In the genomic region with DNA sequence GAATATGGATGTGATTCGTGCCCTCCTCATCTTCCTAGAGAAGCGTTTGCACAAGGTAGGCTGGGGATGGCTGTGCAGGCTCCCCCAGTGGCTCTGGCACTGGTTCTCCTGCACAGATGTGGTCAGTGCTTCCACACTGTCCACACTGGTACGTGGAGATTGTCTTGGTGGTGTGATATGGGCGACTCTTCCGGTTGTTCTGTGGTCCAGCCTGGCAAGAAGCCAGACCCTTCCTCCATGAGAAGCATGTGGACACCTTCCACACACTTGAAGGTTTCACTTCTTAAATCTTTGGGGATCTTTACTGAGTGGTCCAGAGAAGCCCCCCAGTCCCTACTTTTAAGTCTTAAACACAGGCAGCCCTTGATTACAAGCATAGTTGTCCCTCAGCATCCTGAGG, we compare ENCODE assay signal across 16 cellular contexts. TPM values are rescaled to one million over a fixed set of nuclear protein-coding genes. Genes with fewer than 3 reads are reported as not detected.
DNase-seq lines count a peak whose midpoint lies in the region; ATAC-seq and TF ChIP-seq lines count a peak whose summit lies in the region.
"Had no signal": no experiment of that assay in that cellular context is flagged by ENCODE, and none has a peak within 500 bp of the region (broad histone marks: within the 10 kb centered on the region; RNA-seq: fewer than 3 reads in every experiment).

No MANE protein-coding gene starts in this region.

- H3K27me3 ChIP-seq in DND-41 (ENCODE audit: insufficient read depth, low read length, poor library complexity) (no peaks in the 10 kb centered on the region), adipocyte (replicated peaks; ENCODE audit: control insufficient read depth, insufficient read depth, low read length) (no peaks in the 10 kb centered on the region)
- H3K27me3 ChIP-seq: breast epithelium had no signal

- no peak for TF ChIP-seq CTCF in CD14-positive monocyte (IDR thresholded peaks at IDR 0.05)
- TF ChIP-seq CTCF in DND-41 (IDR thresholded peaks at IDR 0.05; ENCODE audit: borderline replicate concordance, extremely low read depth, low read length, poor library complexity, severe bottlenecking) = no peak
- TF ChIP-seq CTCF in nephron progenitor cell (IDR thresholded peaks at IDR 0.05) = no peak
- no peak for TF ChIP-seq CTCF in lower leg skin (IDR thresholded peaks at IDR 0.05)

- H3K9me3 ChIP-seq in DND-41 (ENCODE audit: insufficient read depth, low read length, severe bottlenecking) (no peaks in the 10 kb centered on the region), adipocyte (ENCODE audit: control insufficient read depth, low read length) (no peaks in the 10 kb centered on the region)
- H3K9me3 ChIP-seq: breast epithelium had no signal

- H3K4me1 Mint-ChIP-seq in CD14-positive monocyte (peaks cover 29% of the 10 kb centered on the region), nephron progenitor cell (peaks cover 22% of the 10 kb centered on the region)

- H3K36me3 ChIP-seq in DND-41 (ENCODE audit: insufficient read depth, low read length) (peaks cover 74% of the 10 kb centered on the region), adipocyte (ENCODE audit: control insufficient read depth, insufficient read depth, low read length, severe bottlenecking) (peaks cover 64% of the 10 kb centered on the region)

- peaks cover 55% of the 10 kb centered on the region for H4K20me1 ChIP-seq in DND-41 (ENCODE audit: insufficient read depth, low read length)

- in situ Hi-C loops in KBM-7 (cut with MboI; ENCODE audit: low pct_unique_long_range_greater_than_20kb, low sequenced_read_pairs) = no loop called here

- H3K27me3 Mint-ChIP-seq in CD14-positive monocyte (ENCODE audit: low read depth in 3 of 3) (peaks cover 0 to 6% (median 2%) of the 10 kb centered on the region in 3 donors), nephron progenitor cell (ENCODE audit: low read depth, poor library complexity) (no peaks in the 10 kb centered on the region)

- no peak for DNase-seq in CD14-positive monocyte (ENCODE audit: low spot score)
- no peak for DNase-seq in DND-41
- DNase-seq in adipocyte (ENCODE audit: low read depth) = no peak
- no peak for DNase-seq in nephron progenitor cell
- no peak for DNase-seq in COLO829 (ENCODE audit: low spot score)
- DNase-seq in KBM-7 = no peak
- DNase-seq in lower leg skin (ENCODE audit: low spot score in 2 of 2) = no peak
- DNase-seq: activated CD4-positive, CD25-positive, alpha-beta regulatory T cell; effector CD4-positive, alpha-beta T cell; GF-D8; NCI-H1092; stimulated activated CD4-positive, alpha-beta T cell treated with anti-CD3 and anti-CD28 coated beads, Interleukin-4, amount 100 ng/mL, for 24 hours had no signal

- H3K27ac ChIP-seq in DND-41 (ENCODE audit: low read length) = peak overlapping the region; percentile 35; the same call in 1 of the 2 replicates

- H3K36me3 Mint-ChIP-seq in CD14-positive monocyte (peaks cover 56 to 70% of the 10 kb centered on the region in 2 donors), nephron progenitor cell (ENCODE audit: low read depth) (peaks cover 23% of the 10 kb centered on the region)

- H3K4me1 ChIP-seq in DND-41 (ENCODE audit: insufficient read depth, low read length) (peaks cover 35% of the 10 kb centered on the region), adipocyte (ENCODE audit: control insufficient read depth, insufficient read depth, low read length) (peaks cover 23% of the 10 kb centered on the region)

- H3K4me3 Mint-ChIP-seq in CD14-positive monocyte (peak overlapping the region in 1 of 2 donors; percentile 20), nephron progenitor cell (peak overlapping the region; percentile 40)

- H3K4me3 ChIP-seq in DND-41 (ENCODE audit: low read depth in 1 of 2, low read length in 2 of 2) = no peak overlapping the region
- H3K4me3 ChIP-seq in adipocyte (ENCODE audit: low read length) = no peak overlapping the region
- H3K4me3 ChIP-seq in lower leg skin (ENCODE audit: low read depth, poor library complexity, severe bottlenecking) = no peak overlapping the region
- H3K4me3 ChIP-seq: breast epithelium had no signal

- H3K27ac Mint-ChIP-seq in CD14-positive monocyte = peak overlapping the region in 4 of 7 donors; percentile 7 to 72 (median 30)
- peak overlapping the region; percentile 66 for H3K27ac Mint-ChIP-seq in nephron progenitor cell

- H3K9me3 Mint-ChIP-seq in CD14-positive monocyte = no peaks in the 10 kb centered on the region
- no peaks in the 10 kb centered on the region for H3K9me3 Mint-ChIP-seq in nephron progenitor cell

- WGBS in lower leg skin, 2 donors = 87% methylated on average over 5 of the region's 5 CpGs

- ATAC-seq in DND-41 (ENCODE audit: insufficient read depth, low read depth) = no peak

- H3K4me2 ChIP-seq in DND-41 (ENCODE audit: insufficient read depth, low read length) = 0 out of 2 replicates have a peak overlapping the region, but pooled peaks have one; percentile 89

- TF ChIP-seq POLR2A in lower leg skin (IDR thresholded peaks at IDR 0.05) = no peak

- H3K79me2 ChIP-seq in DND-41 (ENCODE audit: insufficient read depth, low read length) = peaks cover 45% of the 10 kb centered on the region

- intact Hi-C loops in CD14-positive monocyte (cut with micrococcal nuclease) (no loop called here), lower leg skin (cut with DNase I; ENCODE audit: low total_unique reads) (no loop called here)

- no peak overlapping the region for H2AFZ ChIP-seq in DND-41 (ENCODE audit: low read depth, low read length)

- H3K9ac ChIP-seq in DND-41 (ENCODE audit: low read depth, low read length) (no peak overlapping the region; the same call in 1 of the 2 replicates), adipocyte (ENCODE audit: low read length) (peak overlapping the region; percentile 100)

RNA-seq across cellular contexts. Expression of gene RIC8A, which starts 3.8 kb away (rescaled TPM):
- polyA plus RNA-seq in CD14-positive monocyte = 10 to 100 TPM; 51.1 to 56.5 TPM
- total RNA-seq in lower leg skin = 10 to 100 TPM; 58.0 to 91.2 (median 66.9) TPM

RNA-seq across cellular contexts. Expression of gene BET1L, which starts 4.1 kb away (rescaled TPM):
- 10 to 100 TPM in 1 of 2 donors, 1 to 10 TPM in 1; 9.5 to 29.3 TPM for polyA plus RNA-seq in CD14-positive monocyte
- total RNA-seq in lower leg skin = 10 to 100 TPM; 25.5 to 33.3 (median 31.6) TPM

RNA-seq across cellular contexts. Expression of gene SCGB1C1, which starts 18.4 kb away (rescaled TPM):
- polyA plus RNA-seq in CD14-positive monocyte = not detected
- not detected for total RNA-seq in lower leg skin
- total RNA-seq: breast epithelium, frontal cortex, mononuclear cell, SK-MEL-5 had no signal

RNA-seq across cellular contexts. Expression of gene SIRT3, which starts 24.8 kb away (rescaled TPM):
- polyA plus RNA-seq in CD14-positive monocyte = 1 to 10 TPM; 4.3 TPM
- total RNA-seq in lower leg skin = 10 to 100 TPM; 12.6 to 18.4 (median 14.2) TPM

RNA-seq across cellular contexts. Expression of gene PSMD13, which starts 25.5 kb away (rescaled TPM):
- 100 to 1,000 TPM; 218 to 272 TPM for polyA plus RNA-seq in CD14-positive monocyte
- 100 to 1,000 TPM in 1 of 4 donors, 10 to 100 TPM in 3; 65.1 to 115 (median 90.8) TPM for total RNA-seq in lower leg skin
